Comparison of ENCODE assay signal across 8 cellular contexts in the genomic region with DNA sequence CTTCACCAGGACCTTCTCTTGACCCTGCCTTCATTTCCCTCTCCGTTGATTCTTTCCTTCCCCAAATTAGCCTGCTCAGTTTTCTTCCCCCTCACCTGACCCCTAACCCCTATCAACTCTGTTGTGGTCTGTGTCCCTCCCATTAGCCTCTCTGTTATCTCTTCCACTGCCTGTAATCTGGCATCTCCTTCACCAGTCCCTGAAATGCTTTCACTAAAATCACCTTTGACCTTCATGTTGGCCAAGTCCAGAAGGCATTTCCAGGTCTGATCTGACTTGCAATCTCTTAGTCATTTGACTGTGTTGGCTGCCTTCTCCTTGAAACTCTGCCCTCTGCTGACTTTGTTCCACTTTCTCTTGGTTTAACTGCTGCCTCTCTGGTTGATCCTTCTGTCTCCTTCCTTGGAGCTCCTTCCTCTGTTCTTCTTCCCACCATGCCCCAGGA. TPM values are rescaled to one million over a fixed set of nuclear protein-coding genes. Genes with fewer than 3 reads are reported as not detected.
DNase-seq lines count a peak whose midpoint lies in the region; ATAC-seq, FAIRE-seq and TF ChIP-seq lines count a peak whose summit lies in the region.

No MANE protein-coding gene starts in this region.

- H3K27ac ChIP-seq in SJCRH30 (no peak overlapping the region), mucosa of rectum (ENCODE audit: low read depth in 2 of 2, low read length in 2 of 2) (peak overlapping the region; percentile 81 to 84)
- peak overlapping the region; percentile 59 for H3K27ac ChIP-seq in effector memory CD4-positive, alpha-beta T cell (ENCODE audit: insufficient read depth, low read length, poor library complexity, severe bottlenecking)

- TF ChIP-seq CTCF in BJ (IDR thresholded peaks at IDR 0.05; ENCODE audit: insufficient read depth, low read depth, low read length), result peak; percentile 58

- H3K9me3 ChIP-seq in SJCRH30 (replicated peaks), result no peaks in the 10 kb centered on the region
- H3K9me3 ChIP-seq in effector memory CD4-positive, alpha-beta T cell (ENCODE audit: control insufficient read depth, low read length), result no peaks in the 10 kb centered on the region
- no peaks in the 10 kb centered on the region for H3K9me3 ChIP-seq in mucosa of rectum (ENCODE audit: control insufficient read depth in 2 of 2, low read length in 2 of 2)

- CTCF ChIA-PET in BJ (lab: Yijun Ruan, JAX), result interaction anchor here (0.8 to 2.7 kb wide), 6 partner anchors 8 to 159 kb away, joined by 3 to 16 read pairs (median 4); no protein-coding TSS in a partner anchor

- FAIRE-seq in GM19239 (lab: Jason Lieb, UNC), result peak; percentile 56

- no peak for ATAC-seq in GM19351 (IDR thresholded peaks at IDR 0.05; ENCODE audit: unreplicated experiment)
- no peak for ATAC-seq in HG03045 (IDR thresholded peaks at IDR 0.05; ENCODE audit: unreplicated experiment)

- H3K4me1 ChIP-seq in SJCRH30 (0 out of 2 replicates have a peak, but pooled peaks cover 3% of the 10 kb centered on the region), mucosa of rectum (ENCODE audit: control insufficient read depth in 2 of 2, insufficient read depth in 2 of 2, low read length in 2 of 2) (peaks cover 19 to 37% of the 10 kb centered on the region in 2 donors)
- H3K4me1 ChIP-seq in effector memory CD4-positive, alpha-beta T cell (ENCODE audit: control insufficient read depth, insufficient read depth, low read length, poor library complexity, severe bottlenecking), result peaks cover 19% of the 10 kb centered on the region

- peak overlapping the region in 1 of 2 donors; percentile 66 for H3K9ac ChIP-seq in mucosa of rectum (ENCODE audit: low read depth in 1 of 2, low read length in 2 of 2)

- DNase-seq in BJ (ENCODE audit: low read depth) (no peak), GM19239 (ENCODE audit: insufficient read length, low spot score) (peak; percentile 47), SJCRH30 (peak in 1 of 2 experiments; percentile 37), COR-L47 (lab: John Stamatoyannopoulos, UW) (no peak)
- DNase-seq in effector memory CD4-positive, alpha-beta T cell, result no peak

- POLR2A ChIA-PET in BJ (lab: Charles Lee), result no interaction called here

- peaks cover 11% of the 10 kb centered on the region for H3K36me3 ChIP-seq in BJ (ENCODE audit: control insufficient read depth, insufficient read depth, low read length)
- H3K36me3 ChIP-seq in SJCRH30, result peaks cover 3% of the 10 kb centered on the region; the same call in 1 of the 2 replicates
- peaks cover 21% of the 10 kb centered on the region for H3K36me3 ChIP-seq in effector memory CD4-positive, alpha-beta T cell (ENCODE audit: control insufficient read depth, insufficient read depth, low read length)
- peaks cover under 1 to 7% of the 10 kb centered on the region in 2 donors for H3K36me3 ChIP-seq in mucosa of rectum (ENCODE audit: control insufficient read depth in 2 of 2, insufficient read depth in 2 of 2, low read length in 2 of 2)

- peaks cover 3% of the 10 kb centered on the region; the same call in 1 of the 2 replicates for H3K27me3 ChIP-seq in BJ (ENCODE audit: control insufficient read depth, insufficient read depth, low read length)
- no peaks in the 10 kb centered on the region for H3K27me3 ChIP-seq in SJCRH30
- H3K27me3 ChIP-seq in effector memory CD4-positive, alpha-beta T cell (replicated peaks; ENCODE audit: control insufficient read depth, insufficient read depth, low read length, poor library complexity, severe bottlenecking), result no peaks in the 10 kb centered on the region
- H3K27me3 ChIP-seq in mucosa of rectum (ENCODE audit: control insufficient read depth in 2 of 2, insufficient read depth in 2 of 2, low read length in 2 of 2), result no peaks in the 10 kb centered on the region

- peak overlapping the region; percentile 37 for H3K4me3 ChIP-seq in BJ (ENCODE audit: low read depth, low read length)
- H3K4me3 ChIP-seq in SJCRH30, result peak overlapping the region; percentile 43
- peak overlapping the region; percentile 72 for H3K4me3 ChIP-seq in effector memory CD4-positive, alpha-beta T cell (ENCODE audit: insufficient read depth, low read depth, low read length, poor library complexity, severe bottlenecking)
- peak overlapping the region in 1 of 2 donors; percentile 72 for H3K4me3 ChIP-seq in mucosa of rectum (ENCODE audit: low read length in 2 of 2)

RNA-seq across cellular contexts. Expression of a gene that starts 28.2 kb away (rescaled TPM):
- polyA plus RNA-seq in BJ (2011; rRNA removed), result 48.3 and 73.3 TPM in 2 replicates
- polyA minus RNA-seq in BJ (2011; rRNA and poly(A)+ RNA removed), result 49.7 and 51.1 TPM in 2 replicates
- total RNA-seq in SJCRH30 (2014; rRNA removed; shearing (Covaris generic)), result 21.2 and 25.7 TPM in 2 replicates

RNA-seq across cellular contexts. Expression of a gene that starts 32.6 kb away (rescaled TPM):
- not detected in 2 replicates for polyA plus RNA-seq in BJ (2011; rRNA removed)
- polyA minus RNA-seq in BJ (2011; rRNA and poly(A)+ RNA removed), result 0.09 TPM in 1 of 2 replicates, not detected in the other
- not detected in 2 replicates for total RNA-seq in SJCRH30 (2014; rRNA removed; shearing (Covaris generic))

RNA-seq across cellular contexts. Expression of a gene that starts 51.7 kb away (rescaled TPM):
- polyA plus RNA-seq in BJ (2011; rRNA removed), result 3.2 and 6.8 TPM in 2 replicates
- 3.0 and 6.7 TPM in 2 replicates for polyA minus RNA-seq in BJ (2011; rRNA and poly(A)+ RNA removed)
- total RNA-seq in SJCRH30 (2014; rRNA removed; shearing (Covaris generic)), result 0.53 and 1.1 TPM in 2 replicates
